Comparison of ENCODE assay signal across 1 cellular context in the genomic region with DNA sequence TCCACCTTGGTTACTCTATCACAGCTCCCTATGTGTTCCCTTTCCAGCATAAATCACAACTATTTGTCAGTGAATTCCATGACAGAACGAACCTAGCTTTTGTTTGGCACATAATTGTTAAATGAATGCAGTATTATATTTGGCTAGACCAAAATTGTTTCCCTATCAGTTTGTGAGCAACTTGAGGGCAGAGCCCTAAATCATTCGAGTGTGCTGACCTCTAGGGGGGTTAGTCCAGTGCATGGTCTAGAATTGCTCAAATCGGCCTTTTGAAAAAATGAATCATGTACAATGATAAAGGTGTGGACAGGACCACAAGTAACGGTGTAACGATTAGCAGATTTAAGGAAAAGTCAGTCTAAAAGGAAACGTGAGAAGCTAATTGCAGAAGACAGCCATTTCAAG.
TF ChIP-seq lines count a peak whose summit lies in the region.

No MANE protein-coding gene starts in this region.

TF ChIP-seq in endothelial cell of umbilical vein, 7 proteins besides CTCF, POLR2A, EP300 and RAD21 (continued from another document):
- TF ChIP-seq JUN (IDR thresholded peaks at IDR 0.05; ENCODE audit: borderline replicate concordance, insufficient read depth, insufficient read length, low read depth): no peak
- no peak for TF ChIP-seq POLR2AphosphoS5 (IDR thresholded peaks at IDR 0.05; ENCODE audit: insufficient read depth, low read depth, low read length)
- TF ChIP-seq, protein P1, sequence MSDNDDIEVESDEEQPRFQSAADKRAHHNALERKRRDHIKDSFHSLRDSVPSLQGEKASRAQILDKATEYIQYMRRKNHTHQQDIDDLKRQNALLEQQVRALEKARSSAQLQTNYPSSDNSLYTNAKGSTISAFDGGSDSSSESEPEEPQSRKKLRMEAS (IDR thresholded peaks at IDR 0.05; ENCODE audit: insufficient read depth, insufficient read length): no peak
